Comparison of ENCODE assay signal across 18 cellular contexts in the genomic region with DNA sequence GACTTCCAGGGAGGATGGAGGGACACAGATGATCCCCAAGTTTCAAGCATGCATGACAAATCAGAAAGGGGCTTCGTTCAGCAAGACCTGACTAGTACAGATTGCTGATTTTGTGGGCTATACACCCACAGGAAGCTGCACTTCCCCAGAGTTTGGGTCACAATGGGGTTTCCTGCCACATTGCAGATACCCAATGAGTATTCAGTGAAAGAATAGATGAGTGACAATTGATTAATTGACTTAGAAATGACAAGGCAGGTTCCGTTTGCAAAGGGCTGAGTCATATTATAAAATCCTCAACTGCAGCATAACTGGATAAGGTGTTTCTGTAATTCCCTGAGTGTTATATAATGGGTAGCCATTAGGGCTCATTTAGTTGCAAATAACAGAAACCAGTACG.
A peak's percentile ranks its signal among the peaks of the same experiment; 100 is the strongest.
DNase-seq lines count a peak whose midpoint lies in the region; ATAC-seq and TF ChIP-seq lines count a peak whose summit lies in the region.
"Had no signal": no experiment of that assay in that cellular context is flagged by ENCODE, and none has a peak within 500 bp of the region (broad histone marks: within the 10 kb centered on the region; RNA-seq: fewer than 3 reads in every experiment).

No MANE protein-coding gene starts in this region.

- CTCF ChIA-PET in activated CD4-positive, alpha-beta memory T cell treated with anti-CD3 and anti-CD28 coated beads, Interleukin-2, amount 10 ng/mL, durations not matched to agents 7 days and 5 days (lab: Charles Lee), result interaction anchor here (1.6 kb wide), 2 partner anchors 21 to 145 kb away, joined by 3 read pairs; no protein-coding TSS in a partner anchor
- CTCF ChIA-PET in WTC11 (lab: Charles Lee), result no interaction called here

- no peaks in the 10 kb centered on the region for H3K36me3 Mint-ChIP-seq in activated T-cell treated with anti-CD3 and anti-CD28 coated beads, Interleukin-2, amount 50 U/mL, for 4 hours (ENCODE audit: insufficient read depth)
- H3K36me3 Mint-ChIP-seq in activated CD4-positive, alpha-beta memory T cell treated with anti-CD3 and anti-CD28 coated beads, Interleukin-2, amount 10 ng/mL, durations not matched to agents 7 days and 5 days (ENCODE audit: low read depth), result no peaks in the 10 kb centered on the region
- H3K36me3 Mint-ChIP-seq in natural killer cell treated with Interleukin-12 subunit alpha and Interleukin-12 subunit beta and Interleukin-15 and Interleukin-18, amount 100 ng/mL, for 72 hours, result no peaks in the 10 kb centered on the region
- no peaks in the 10 kb centered on the region for H3K36me3 Mint-ChIP-seq in WTC11
- H3K36me3 Mint-ChIP-seq: IgD-negative memory B cell had no signal

- H3K4me3 ChIP-seq in brain microvascular endothelial cell (ENCODE audit: low read depth, low read length), result no peak overlapping the region
- H3K4me3 ChIP-seq: SJCRH30, vagina had no signal

- no peaks in the 10 kb centered on the region for H3K36me3 ChIP-seq in brain microvascular endothelial cell (replicated peaks)
- H3K36me3 ChIP-seq: SJCRH30, vagina had no signal

- POLR2A ChIA-PET in activated CD4-positive, alpha-beta memory T cell treated with anti-CD3 and anti-CD28 coated beads, Interleukin-2, amount 10 ng/mL, durations not matched to agents 7 days and 5 days (lab: Charles Lee), result interaction anchor here (0.5 to 2.0 kb wide), 2 partner anchors 22 to 31 kb away, joined by 3 to 12 read pairs; no protein-coding TSS in a partner anchor
- POLR2A ChIA-PET in WTC11 (lab: Charles Lee), result no interaction called here

- H3K4me3 Mint-ChIP-seq in activated T-cell treated with anti-CD3 and anti-CD28 coated beads, Interleukin-2, amount 50 U/mL, for 4 hours, result no peak overlapping the region
- no peak overlapping the region for H3K4me3 Mint-ChIP-seq in activated CD4-positive, alpha-beta memory T cell treated with anti-CD3 and anti-CD28 coated beads, Interleukin-2, amount 10 ng/mL, durations not matched to agents 7 days and 5 days
- peak overlapping the region; percentile 20 for H3K4me3 Mint-ChIP-seq in natural killer cell treated with Interleukin-12 subunit alpha and Interleukin-12 subunit beta and Interleukin-15 and Interleukin-18, amount 100 ng/mL, for 72 hours
- no peak overlapping the region for H3K4me3 Mint-ChIP-seq in WTC11
- H3K4me3 Mint-ChIP-seq: stimulated activated naive CD8-positive, alpha-beta T cell treated with anti-CD3 and anti-CD28 coated beads, Interleukin-15, Interleukin-2, amounts not matched to agents 100 ng/mL and 50 ng/mL, for 24 hours had no signal

- TF ChIP-seq CTCF in WTC11 (IDR thresholded peaks at IDR 0.05) (no peak), brain microvascular endothelial cell (IDR thresholded peaks at IDR 0.05; ENCODE audit: low read depth, low read length, missing control alignments) (no peak)

- peaks cover 19% of the 10 kb centered on the region for H3K4me1 Mint-ChIP-seq in activated T-cell treated with anti-CD3 and anti-CD28 coated beads, Interleukin-2, amount 50 U/mL, for 4 hours (ENCODE audit: low read depth)
- peaks cover 27% of the 10 kb centered on the region for H3K4me1 Mint-ChIP-seq in activated CD4-positive, alpha-beta memory T cell treated with anti-CD3 and anti-CD28 coated beads, Interleukin-2, amount 10 ng/mL, durations not matched to agents 7 days and 5 days
- H3K4me1 Mint-ChIP-seq in natural killer cell treated with Interleukin-12 subunit alpha and Interleukin-12 subunit beta and Interleukin-15 and Interleukin-18, amount 100 ng/mL, for 72 hours (ENCODE audit: low read depth in 2 of 2), result peaks cover 29% of the 10 kb centered on the region in 2 donors
- H3K4me1 Mint-ChIP-seq in WTC11, result peaks cover 23% of the 10 kb centered on the region

- no peaks in the 10 kb centered on the region for H3K9me3 Mint-ChIP-seq in activated T-cell treated with anti-CD3 and anti-CD28 coated beads, Interleukin-2, amount 50 U/mL, for 4 hours
- H3K9me3 Mint-ChIP-seq in activated CD4-positive, alpha-beta memory T cell treated with anti-CD3 and anti-CD28 coated beads, Interleukin-2, amount 10 ng/mL, durations not matched to agents 7 days and 5 days, result no peaks in the 10 kb centered on the region
- no peaks in the 10 kb centered on the region for H3K9me3 Mint-ChIP-seq in natural killer cell treated with Interleukin-12 subunit alpha and Interleukin-12 subunit beta and Interleukin-15 and Interleukin-18, amount 100 ng/mL, for 72 hours
- H3K9me3 Mint-ChIP-seq in WTC11, result no peaks in the 10 kb centered on the region
- H3K9me3 Mint-ChIP-seq: IgD-negative memory B cell; stimulated activated naive CD8-positive, alpha-beta T cell treated with anti-CD3 and anti-CD28 coated beads, Interleukin-15, Interleukin-2, amounts not matched to agents 100 ng/mL and 50 ng/mL, for 24 hours had no signal

- no peak overlapping the region for H3K27ac ChIP-seq in brain microvascular endothelial cell
- H3K27ac ChIP-seq: SJCRH30, vagina had no signal

- in situ Hi-C loops in brain microvascular endothelial cell (cut with HindIII; ENCODE audit: low pct_ligation_motif_present, low sequenced_read_pairs), result no loop called here

- no peak for DNase-seq in activated T-cell treated with anti-CD3 and anti-CD28 coated beads, Interleukin-2, amount 50 U/mL, for 4 hours
- no peak for DNase-seq in activated T-cell treated with anti-CD3 and anti-CD28 coated beads, Interleukin-2, amount 50 U/mL, for 48 hours
- DNase-seq in Kasumi-1 (lab: John Stamatoyannopoulos, UW), result peak; percentile 2 to 7
- peak; percentile 64 for DNase-seq in activated CD4-positive, alpha-beta memory T cell treated with anti-CD3 and anti-CD28 coated beads, Interleukin-2, amount 10 ng/mL, durations not matched to agents 7 days and 5 days
- peak; percentile 64 for DNase-seq in natural killer cell treated with Interleukin-12 subunit alpha and Interleukin-12 subunit beta and Interleukin-15 and Interleukin-18, amount 100 ng/mL, for 72 hours (ENCODE audit: low spot score)
- no peak for DNase-seq in WTC11 (ENCODE audit: low spot score)
- DNase-seq in GM03348 (ENCODE audit: low spot score), result no peak
- no peak for DNase-seq in brain microvascular endothelial cell
- DNase-seq: amniotic stem cell, Calu3, NCI-H226, posterior cingulate gyrus, SJCRH30, small intestine, T1000 had no signal

- ATAC-seq in activated T-cell treated with anti-CD3 and anti-CD28 coated beads, Interleukin-2, amount 50 U/mL, for 4 hours, result peak; percentile 65
- peak; percentile 87 to 93 for ATAC-seq in natural killer cell treated with Interleukin-12 subunit alpha and Interleukin-12 subunit beta and Interleukin-15 and Interleukin-18, amount 100 ng/mL, for 72 hours
- ATAC-seq in WTC11, result no peak

- no peaks in the 10 kb centered on the region for H3K27me3 Mint-ChIP-seq in activated T-cell treated with anti-CD3 and anti-CD28 coated beads, Interleukin-2, amount 50 U/mL, for 4 hours (ENCODE audit: low read depth)
- no peaks in the 10 kb centered on the region for H3K27me3 Mint-ChIP-seq in activated CD4-positive, alpha-beta memory T cell treated with anti-CD3 and anti-CD28 coated beads, Interleukin-2, amount 10 ng/mL, durations not matched to agents 7 days and 5 days
- H3K27me3 Mint-ChIP-seq in natural killer cell treated with Interleukin-12 subunit alpha and Interleukin-12 subunit beta and Interleukin-15 and Interleukin-18, amount 100 ng/mL, for 72 hours, result no peaks in the 10 kb centered on the region
- H3K27me3 Mint-ChIP-seq in WTC11 (ENCODE audit: low read depth), result no peaks in the 10 kb centered on the region; the same call in 1 of the 2 replicates
- H3K27me3 Mint-ChIP-seq: IgD-negative memory B cell; stimulated activated naive CD8-positive, alpha-beta T cell treated with anti-CD3 and anti-CD28 coated beads, Interleukin-15, Interleukin-2, amounts not matched to agents 100 ng/mL and 50 ng/mL, for 24 hours had no signal

- no peaks in the 10 kb centered on the region for H3K27me3 ChIP-seq in brain microvascular endothelial cell (replicated peaks)
- H3K27me3 ChIP-seq: SJCRH30, vagina had no signal

- H3K27ac Mint-ChIP-seq in activated CD4-positive, alpha-beta memory T cell treated with anti-CD3 and anti-CD28 coated beads, Interleukin-2, amount 10 ng/mL, durations not matched to agents 7 days and 5 days, result peak overlapping the region; percentile 40
- peak overlapping the region; percentile 28 to 53 for H3K27ac Mint-ChIP-seq in natural killer cell treated with Interleukin-12 subunit alpha and Interleukin-12 subunit beta and Interleukin-15 and Interleukin-18, amount 100 ng/mL, for 72 hours
- H3K27ac Mint-ChIP-seq in WTC11, result no peak overlapping the region
- H3K27ac Mint-ChIP-seq: IgD-negative memory B cell; stimulated activated naive CD8-positive, alpha-beta T cell treated with anti-CD3 and anti-CD28 coated beads, Interleukin-15, Interleukin-2, amounts not matched to agents 100 ng/mL and 50 ng/mL, for 24 hours had no signal

TF ChIP-seq in WTC11, 78 proteins besides CTCF, POLR2A, EP300 and RAD21 (continues in another document):
- no peak for TF ChIP-seq TEAD1 (CRISPR knock-in tag; IDR thresholded peaks at IDR 0.05)
- no peak for TF ChIP-seq NFYB (CRISPR knock-in tag; conservative IDR thresholded peaks at IDR 0.05; ENCODE audit: low read depth)
- no peak for TF ChIP-seq FOXJ3 (CRISPR knock-in tag; IDR thresholded peaks at IDR 0.05; ENCODE audit: borderline replicate concordance)
- no peak for TF ChIP-seq ZNF219 (CRISPR knock-in tag; IDR thresholded peaks at IDR 0.05; ENCODE audit: borderline replicate concordance)
- TF ChIP-seq, protein P1, sequence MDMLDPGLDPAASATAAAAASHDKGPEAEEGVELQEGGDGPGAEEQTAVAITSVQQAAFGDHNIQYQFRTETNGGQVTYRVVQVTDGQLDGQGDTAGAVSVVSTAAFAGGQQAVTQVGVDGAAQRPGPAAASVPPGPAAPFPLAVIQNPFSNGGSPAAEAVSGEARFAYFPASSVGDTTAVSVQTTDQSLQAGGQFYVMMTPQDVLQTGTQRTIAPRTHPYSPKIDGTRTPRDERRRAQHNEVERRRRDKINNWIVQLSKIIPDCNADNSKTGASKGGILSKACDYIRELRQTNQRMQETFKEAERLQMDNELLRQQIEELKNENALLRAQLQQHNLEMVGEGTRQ (CRISPR knock-in tag; IDR thresholded peaks at IDR 0.05), result no peak

Comparison
In these comparisons a context has a peak if more than half of its experiments do, and no peak if none do; other contexts are left out.
1. DNase-seq: peak in Kasumi-1 (2 of 2), activated CD4-positive, alpha-beta memory T cell treated with anti-CD3 and anti-CD28 coated beads, Interleukin-2, amount 10 ng/mL, durations not matched to agents 7 days and 5 days (single experiment) and natural killer cell treated with Interleukin-12 subunit alpha and Interleukin-12 subunit beta and Interleukin-15 and Interleukin-18, amount 100 ng/mL, for 72 hours (single experiment); none in activated T-cell treated with anti-CD3 and anti-CD28 coated beads, Interleukin-2, amount 50 U/mL, for 4 hours (single experiment), activated T-cell treated with anti-CD3 and anti-CD28 coated beads, Interleukin-2, amount 50 U/mL, for 48 hours (0 of 2), WTC11 (single experiment), GM03348 (single experiment) and brain microvascular endothelial cell (single experiment).